ENCODE assay signal across 8 cellular contexts in the genomic region with DNA sequence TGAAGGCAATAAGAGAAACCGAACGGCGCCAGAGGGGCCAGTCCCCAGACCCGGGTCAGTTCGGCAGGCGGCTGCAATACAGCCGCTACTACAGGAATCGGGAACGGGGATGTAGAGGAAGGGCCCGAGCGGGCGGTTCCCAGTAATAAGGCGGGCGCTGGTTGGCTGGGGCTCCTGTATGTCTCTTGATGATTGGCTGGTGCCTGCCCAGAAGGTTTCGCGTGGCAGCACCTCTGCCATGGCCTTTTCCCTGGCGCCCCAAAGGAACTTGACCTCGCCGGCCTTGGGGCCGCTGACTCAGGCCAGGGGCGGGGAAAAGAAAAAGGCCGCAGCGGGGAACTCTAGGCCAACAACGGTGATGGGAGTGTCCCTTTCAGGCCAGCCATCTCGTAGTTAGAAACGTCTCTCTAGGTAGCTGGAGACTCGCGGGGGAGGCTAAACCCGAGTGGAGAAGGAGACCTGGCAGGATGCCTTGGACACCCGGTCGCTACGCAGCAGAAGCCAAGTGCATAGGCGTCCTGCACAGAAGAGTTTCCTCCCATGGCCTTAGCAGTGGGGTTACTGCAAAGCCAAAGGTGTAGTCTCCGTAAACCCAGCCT. TPM values are rescaled to one million over a fixed set of nuclear protein-coding genes. Genes with fewer than 3 reads are reported as not detected.
DNase-seq lines count a peak whose midpoint lies in the region; ATAC-seq and TF ChIP-seq lines count a peak whose summit lies in the region.

Gene IBTK, minus strand, starts transcription at position 111 of the 599 bp plus-strand sequence. CDS start 7,258 bp downstream, outside the sequence.

- H3K27me3 Mint-ChIP-seq in activated T-helper 2 cell treated with anti-CD3 and anti-CD28 coated beads, Interferon-gamma antibody, Interleukin-2, Interleukin-4, amounts not matched to agents 10 μg/mL and 5 μg/mL and 100 μg/mL, durations not matched to agents 14 hours and 24 hours and 36 hours (ENCODE audit: low read depth) = no peaks in the 10 kb centered on the region
- H3K27me3 Mint-ChIP-seq in nephron (ENCODE audit: low read depth) = no peaks in the 10 kb centered on the region
- H3K27me3 Mint-ChIP-seq in stimulated activated naive CD8-positive, alpha-beta T cell treated with anti-CD3 and anti-CD28 coated beads, Interleukin-15, amount 100 ng/mL, for 72 hours = no peaks in the 10 kb centered on the region

- peaks cover 26% of the 10 kb centered on the region for H3K36me3 ChIP-seq in RWPE2 (ENCODE audit: low read depth)

- H3K27me3 ChIP-seq in RWPE2 (ENCODE audit: insufficient read depth, poor library complexity, severe bottlenecking) = no peaks in the 10 kb centered on the region

- intact Hi-C loops in activated T-helper 2 cell treated with anti-CD3 and anti-CD28 coated beads, Interferon-gamma antibody, Interleukin-2, Interleukin-4, amounts not matched to agents 10 μg/mL and 5 μg/mL and 100 μg/mL, durations not matched to agents 14 hours and 24 hours and 36 hours (cut with micrococcal nuclease) = loop anchor here (2.0 to 5.0 kb wide), 5 partner anchors 17 to 945 kb away; partner anchors contain the start of genes DOP1A, PGM3, RWDD2A and TENT5A

- H3K36me3 Mint-ChIP-seq in activated T-helper 2 cell treated with anti-CD3 and anti-CD28 coated beads, Interferon-gamma antibody, Interleukin-2, Interleukin-4, amounts not matched to agents 10 μg/mL and 5 μg/mL and 100 μg/mL, durations not matched to agents 14 hours and 24 hours and 36 hours (ENCODE audit: low read depth) = peaks cover 24% of the 10 kb centered on the region
- peaks cover 14% of the 10 kb centered on the region for H3K36me3 Mint-ChIP-seq in nephron (ENCODE audit: low read depth)

- no peaks in the 10 kb centered on the region for H3K9me3 Mint-ChIP-seq in activated T-helper 2 cell treated with anti-CD3 and anti-CD28 coated beads, Interferon-gamma antibody, Interleukin-2, Interleukin-4, amounts not matched to agents 10 μg/mL and 5 μg/mL and 100 μg/mL, durations not matched to agents 14 hours and 24 hours and 36 hours
- H3K9me3 Mint-ChIP-seq in nephron = no peaks in the 10 kb centered on the region
- no peaks in the 10 kb centered on the region for H3K9me3 Mint-ChIP-seq in stimulated activated naive CD8-positive, alpha-beta T cell treated with anti-CD3 and anti-CD28 coated beads, Interleukin-15, amount 100 ng/mL, for 72 hours

- H3K4me3 ChIP-seq in RWPE2 (ENCODE audit: severe bottlenecking) = peak within 1 kb of the TSS; percentile 83
- peak within 1 kb of the TSS; percentile 85 for H3K4me3 ChIP-seq in fibroblast of pulmonary artery (replicated peaks; ENCODE audit: low read depth, low read length)

- no peak for TF ChIP-seq CTCF in RWPE2 (IDR thresholded peaks at IDR 0.05; ENCODE audit: poor library complexity, severe bottlenecking)
- no peak for TF ChIP-seq CTCF in fibroblast of pulmonary artery (IDR thresholded peaks at IDR 0.05; ENCODE audit: low read length, missing control alignments)
- peak in 1 of 3 experiments; percentile 1 for TF ChIP-seq CTCF in nephron (IDR thresholded peaks at IDR 0.05; ENCODE audit: unreplicated experiment in 3 of 3)

- H3K9me3 ChIP-seq in RWPE2 (ENCODE audit: severe bottlenecking) = no peaks in the 10 kb centered on the region

- H3K4me3 Mint-ChIP-seq in activated T-helper 2 cell treated with anti-CD3 and anti-CD28 coated beads, Interferon-gamma antibody, Interleukin-2, Interleukin-4, amounts not matched to agents 10 μg/mL and 5 μg/mL and 100 μg/mL, durations not matched to agents 14 hours and 24 hours and 36 hours (ENCODE audit: low read depth) = peak within 1 kb of the TSS; percentile 91
- peak within 1 kb of the TSS; percentile 93 to 98 (median 94) for H3K4me3 Mint-ChIP-seq in nephron
- peak within 1 kb of the TSS; percentile 95 to 97 for H3K4me3 Mint-ChIP-seq in stimulated activated naive CD8-positive, alpha-beta T cell treated with anti-CD3 and anti-CD28 coated beads, Interleukin-15, amount 100 ng/mL, for 72 hours

- peak; percentile 91 for ATAC-seq in RWPE2 (ENCODE audit: low read depth)
- ATAC-seq in stimulated activated naive CD8-positive, alpha-beta T cell treated with anti-CD3 and anti-CD28 coated beads, Interleukin-15, amount 100 ng/mL, for 72 hours = peak; percentile 96

- peaks cover 31% of the 10 kb centered on the region for H3K4me1 Mint-ChIP-seq in activated T-helper 2 cell treated with anti-CD3 and anti-CD28 coated beads, Interferon-gamma antibody, Interleukin-2, Interleukin-4, amounts not matched to agents 10 μg/mL and 5 μg/mL and 100 μg/mL, durations not matched to agents 14 hours and 24 hours and 36 hours (ENCODE audit: low read depth)
- H3K4me1 Mint-ChIP-seq in nephron = peaks cover 33% of the 10 kb centered on the region
- peaks cover 33% of the 10 kb centered on the region for H3K4me1 Mint-ChIP-seq in stimulated activated naive CD8-positive, alpha-beta T cell treated with anti-CD3 and anti-CD28 coated beads, Interleukin-15, amount 100 ng/mL, for 72 hours

- H3K27ac ChIP-seq in RWPE2 (ENCODE audit: poor library complexity, severe bottlenecking) = peak within 1 kb of the TSS; percentile 71

- H3K27ac Mint-ChIP-seq in activated T-helper 2 cell treated with anti-CD3 and anti-CD28 coated beads, Interferon-gamma antibody, Interleukin-2, Interleukin-4, amounts not matched to agents 10 μg/mL and 5 μg/mL and 100 μg/mL, durations not matched to agents 14 hours and 24 hours and 36 hours = peak within 1 kb of the TSS; percentile 93
- H3K27ac Mint-ChIP-seq in nephron = peak within 1 kb of the TSS; percentile 97 to 99 (median 97)
- H3K27ac Mint-ChIP-seq in stimulated activated naive CD8-positive, alpha-beta T cell treated with anti-CD3 and anti-CD28 coated beads, Interleukin-15, amount 100 ng/mL, for 72 hours = peak within 1 kb of the TSS; percentile 98 to 99

- DNase-seq in EH (ENCODE audit: low read depth) (peak; percentile 95), H4 (ENCODE audit: low spot score) (peak; percentile 66), LoVo (ENCODE audit: low spot score) (peak; percentile 95), RWPE2 (ENCODE audit: low spot score) (peak; percentile 90), fibroblast of pulmonary artery (ENCODE audit: low read depth) (peak; percentile 94)
- peak; percentile 88 for DNase-seq in activated T-helper 2 cell treated with anti-CD3 and anti-CD28 coated beads, Interferon-gamma antibody, Interleukin-2, Interleukin-4, amounts not matched to agents 10 μg/mL and 5 μg/mL and 100 μg/mL, durations not matched to agents 14 hours and 24 hours and 36 hours (ENCODE audit: low spot score)
- peak; percentile 85 to 91 for DNase-seq in stimulated activated naive CD8-positive, alpha-beta T cell treated with anti-CD3 and anti-CD28 coated beads, Interleukin-15, amount 100 ng/mL, for 72 hours

- H3K4me1 ChIP-seq in RWPE2 (ENCODE audit: insufficient read depth, poor library complexity, severe bottlenecking) = peaks cover 26% of the 10 kb centered on the region

RNA-seq across cellular contexts. Expression of gene IBTK, which starts in this region (rescaled TPM):
- total RNA-seq in H4 (2014; rRNA removed; shearing (Covaris generic)) = 12.9 and 16.2 TPM in 2 replicates
- 40.5 and 42.5 TPM in 2 replicates for total RNA-seq in activated T-helper 2 cell treated with anti-CD3 and anti-CD28 coated beads, Interferon-gamma antibody, Interleukin-2, Interleukin-4, amounts not matched to agents 10 μg/mL and 5 μg/mL and 100 μg/mL, durations not matched to agents 14 hours and 24 hours and 36 hours

Comparison
In these comparisons a context has a peak if more than half of its experiments do, and no peak if none do; other contexts are left out.
1. Peak in every context shown above with its lines: DNase-seq, ATAC-seq, H3K4me3 ChIP-seq and H3K27ac ChIP-seq.